1 cellular context compared by ENCODE assay signal in genomic region chr1:154886281-154887036, GRCh38.
TF ChIP-seq lines count a peak whose summit lies in the region.

No MANE protein-coding gene starts in this region.

TF ChIP-seq in K562, 482 proteins besides CTCF, POLR2A, EP300 and RAD21 (continued from another document):
- TF ChIP-seq CHD7 (IDR thresholded peaks at IDR 0.05; ENCODE audit: low read depth, low read length): no peak
- no peak for TF ChIP-seq ZNF398 (CRISPR knock-in tag; IDR thresholded peaks at IDR 0.05)
- peak; percentile 42 to 71; a peak in 2 of 4 replicates for TF ChIP-seq MNT (conservative IDR thresholded peaks at IDR 0.05)
- no peak for TF ChIP-seq SRSF3 (IDR thresholded peaks at IDR 0.05; ENCODE audit: insufficient read depth, low read length)
- peak; percentile 49 for TF ChIP-seq NEUROD1 (IDR thresholded peaks at IDR 0.05; ENCODE audit: borderline replicate concordance, low read depth, low read length, partially characterized antibody)
- no peak for TF ChIP-seq ZNF75A (CRISPR knock-in tag; IDR thresholded peaks at IDR 0.05)
- peak in 1 of 2 experiments; percentile 92; a peak in 2 of 4 replicates for TF ChIP-seq ARNT (IDR thresholded peaks at IDR 0.05)
- TF ChIP-seq ZNF512 (tag; IDR thresholded peaks at IDR 0.05): no peak
- TF ChIP-seq KLF6 (CRISPR knock-in tag; IDR thresholded peaks at IDR 0.05; ENCODE audit: borderline replicate concordance): no peak
- TF ChIP-seq ZNF436 (CRISPR knock-in tag; IDR thresholded peaks at IDR 0.05): no peak
- no peak for TF ChIP-seq KLF13 (tag; IDR thresholded peaks at IDR 0.05; ENCODE audit: borderline replicate concordance, low read depth)
- no peak; the same call in 1 of the 2 replicates for TF ChIP-seq CBFA2T2 (conservative IDR thresholded peaks at IDR 0.05)
- no peak for TF ChIP-seq ZKSCAN8 (CRISPR knock-in tag; IDR thresholded peaks at IDR 0.05)
- peak; percentile 62; the same call in 1 of the 2 replicates for TF ChIP-seq SOX6 (IDR thresholded peaks at IDR 0.05)
- no peak for TF ChIP-seq CBX3 (IDR thresholded peaks at IDR 0.05; ENCODE audit: borderline replicate concordance in 1 of 2, low read length in 2 of 2)
- no peak for TF ChIP-seq ZNF707 (CRISPR knock-in tag; conservative IDR thresholded peaks at IDR 0.05)
- no peak for TF ChIP-seq ZBTB9 (CRISPR knock-in tag; IDR thresholded peaks at IDR 0.05)
